Comparison of ENCODE assay signal across 12 cellular contexts in genomic region chr17:82713015-82713723, GRCh38.
"Had no signal": no experiment of that assay in that cellular context is flagged by ENCODE, and none has a peak within 500 bp of the region (broad histone marks: within the 10 kb centered on the region; RNA-seq: fewer than 3 reads in every experiment).

No MANE protein-coding gene starts in this region.

- H3K27me3 Mint-ChIP-seq: activated CD4-positive, alpha-beta T cell treated with anti-CD3 and anti-CD28 coated beads for 36 hours had no signal

- H3K27ac Mint-ChIP-seq: activated CD4-positive, alpha-beta T cell treated with anti-CD3 and anti-CD28 coated beads for 36 hours; activated CD8-positive, alpha-beta T cell treated with anti-CD3 and anti-CD28 coated beads, Interleukin-2, amount 10 ng/mL, durations not matched to agents 7 days and 5 days; memory B cell had no signal

- DNase-seq: activated CD4-positive, alpha-beta T cell treated with anti-CD3 and anti-CD28 coated beads for 36 hours; activated CD8-positive, alpha-beta memory T cell treated with anti-CD3 and anti-CD28 coated beads, Interleukin-2, amount 50 U/mL, for 48 hours; activated CD8-positive, alpha-beta T cell treated with anti-CD3 and anti-CD28 coated beads, Interleukin-2, amount 10 ng/mL, durations not matched to agents 7 days and 5 days; activated naive CD4-positive, alpha-beta T cell treated with Interleukin-2 at 50 U/mL for 16 hours; colonic mucosa; effector CD4-positive, alpha-beta T cell; foreskin melanocyte; heart left ventricle; left ventricle myocardium inferior; retina; stomach had no signal

- H3K9me3 Mint-ChIP-seq: memory B cell had no signal

- ATAC-seq: activated CD4-positive, alpha-beta T cell treated with anti-CD3 and anti-CD28 coated beads for 36 hours; activated CD8-positive, alpha-beta T cell treated with anti-CD3 and anti-CD28 coated beads, Interleukin-2, amount 10 ng/mL, durations not matched to agents 7 days and 5 days; heart left ventricle had no signal

- H3K4me3 Mint-ChIP-seq: activated CD4-positive, alpha-beta T cell treated with anti-CD3 and anti-CD28 coated beads for 36 hours; activated CD8-positive, alpha-beta T cell treated with anti-CD3 and anti-CD28 coated beads, Interleukin-2, amount 10 ng/mL, durations not matched to agents 7 days and 5 days; memory B cell had no signal
